In the genomic region with DNA sequence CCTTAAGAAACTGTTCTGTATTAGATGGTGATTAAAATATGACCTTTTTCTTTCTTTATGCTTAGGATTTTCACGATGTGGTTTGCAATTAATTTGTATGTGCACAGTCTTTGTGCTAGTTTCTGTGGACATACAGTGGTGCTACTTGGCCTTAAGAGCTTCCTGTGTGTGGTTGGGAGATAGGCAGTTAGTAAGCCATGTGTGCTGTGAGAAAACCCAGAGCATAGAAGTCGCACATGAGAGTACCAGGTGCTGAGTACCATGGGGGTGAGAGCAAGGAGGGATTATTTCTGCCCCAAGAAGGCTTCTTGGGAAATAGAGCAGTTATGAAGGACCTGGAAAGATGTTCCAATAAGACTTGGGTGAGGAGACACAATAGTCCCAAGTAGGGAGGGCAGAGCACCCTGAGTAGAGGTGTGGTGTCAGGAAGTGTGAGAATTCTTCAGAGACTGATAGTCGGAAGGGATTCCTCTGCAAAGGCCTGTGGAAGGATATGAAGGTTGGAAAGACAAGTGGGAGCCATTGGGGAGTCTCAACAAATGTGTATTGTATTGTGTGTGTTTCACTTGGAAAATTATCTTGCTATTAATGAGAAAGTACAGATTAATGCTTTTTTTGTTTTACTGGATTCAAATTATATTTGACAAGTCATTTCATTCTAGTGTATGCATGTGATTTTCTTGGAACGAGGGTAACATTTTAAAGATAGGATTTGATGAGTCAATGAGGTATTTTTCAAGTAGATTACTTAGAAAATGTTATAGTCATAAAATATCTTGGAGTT, we compare ENCODE assay signal across 8 cellular contexts.
DNase-seq lines count a peak whose midpoint lies in the region; ATAC-seq and TF ChIP-seq lines count a peak whose summit lies in the region.

No MANE protein-coding gene starts in this region.

- no peak overlapping the region for H3K4me3 ChIP-seq in CD8-positive, alpha-beta memory T cell (ENCODE audit: low read length)
- no peak overlapping the region for H3K4me3 ChIP-seq in suprapubic skin

- ATAC-seq in GM19351 (IDR thresholded peaks at IDR 0.05; ENCODE audit: unreplicated experiment): peak; percentile 96
- peak; percentile 96 for ATAC-seq in HG03196 (IDR thresholded peaks at IDR 0.05; ENCODE audit: unreplicated experiment)
- ATAC-seq in activated T-helper 17 cell treated with anti-CD3 and anti-CD28 coated beads, Interleukin-2, amount 50 U/mL, for 72 hours (replicated peaks): peak; percentile 75
- peak; percentile 50 to 76 for ATAC-seq in naive thymus-derived CD8-positive, alpha-beta T cell

- DNase-seq in CD8-positive, alpha-beta memory T cell: no peak
- DNase-seq in naive thymus-derived CD8-positive, alpha-beta T cell: no peak
- DNase-seq in suprapubic skin (ENCODE audit: low spot score in 2 of 2): no peak
- no peak for DNase-seq in OCI-M1 (lab: John Stamatoyannopoulos, UW)
- no peak for DNase-seq in NCI-H82 treated with DMSO at 0.1 percent for 48 hours (lab: John Stamatoyannopoulos, UW; ENCODE audit: unreplicated experiment)

- no peaks in the 10 kb centered on the region for H3K36me3 ChIP-seq in CD8-positive, alpha-beta memory T cell (ENCODE audit: insufficient read depth, low read length)
- H3K36me3 ChIP-seq in suprapubic skin: no peaks in the 10 kb centered on the region

- POLR2A ChIA-PET in CD8-positive, alpha-beta memory T cell (lab: Charles Lee): no interaction called here
- POLR2A ChIA-PET in naive thymus-derived CD8-positive, alpha-beta T cell (lab: Charles Lee): no interaction called here

- no peaks in the 10 kb centered on the region for H3K9me3 ChIP-seq in CD8-positive, alpha-beta memory T cell (ENCODE audit: low read length)
- H3K9me3 ChIP-seq in suprapubic skin: no peaks in the 10 kb centered on the region

- peaks cover 57% of the 10 kb centered on the region for H3K4me1 ChIP-seq in CD8-positive, alpha-beta memory T cell (ENCODE audit: insufficient read depth, low read length)
- H3K4me1 ChIP-seq in suprapubic skin: peaks cover 10% of the 10 kb centered on the region

- no peaks in the 10 kb centered on the region for H3K27me3 Mint-ChIP-seq in CD8-positive, alpha-beta memory T cell
- H3K27me3 Mint-ChIP-seq in activated T-helper 17 cell treated with anti-CD3 and anti-CD28 coated beads, Interleukin-2, amount 50 U/mL, for 72 hours: no peaks in the 10 kb centered on the region
- no peaks in the 10 kb centered on the region for H3K27me3 Mint-ChIP-seq in naive thymus-derived CD8-positive, alpha-beta T cell

- no peak for TF ChIP-seq POLR2A in suprapubic skin (IDR thresholded peaks at IDR 0.05)

- H3K27ac ChIP-seq in CD8-positive, alpha-beta memory T cell (ENCODE audit: low read depth, low read length): no peak overlapping the region
- no peak overlapping the region for H3K27ac ChIP-seq in suprapubic skin

- H3K4me3 Mint-ChIP-seq in CD8-positive, alpha-beta memory T cell: peak overlapping the region in 6 of 7 donors; percentile 23 to 64 (median 42)
- H3K4me3 Mint-ChIP-seq in activated T-helper 17 cell treated with anti-CD3 and anti-CD28 coated beads, Interleukin-2, amount 50 U/mL, for 72 hours: peak overlapping the region; percentile 64
- H3K4me3 Mint-ChIP-seq in naive thymus-derived CD8-positive, alpha-beta T cell: peak overlapping the region in 9 of 10 donors; percentile 1 to 68 (median 24)

- peaks cover 46 to 69% (median 58%) of the 10 kb centered on the region in 3 donors for H3K4me1 Mint-ChIP-seq in CD8-positive, alpha-beta memory T cell
- H3K4me1 Mint-ChIP-seq in activated T-helper 17 cell treated with anti-CD3 and anti-CD28 coated beads, Interleukin-2, amount 50 U/mL, for 72 hours: peaks cover 37% of the 10 kb centered on the region
- peaks cover 30 to 77% (median 70%) of the 10 kb centered on the region in 4 donors for H3K4me1 Mint-ChIP-seq in naive thymus-derived CD8-positive, alpha-beta T cell

- peak overlapping the region; percentile 7 to 94 (median 78) for H3K27ac Mint-ChIP-seq in CD8-positive, alpha-beta memory T cell
- H3K27ac Mint-ChIP-seq in activated T-helper 17 cell treated with anti-CD3 and anti-CD28 coated beads, Interleukin-2, amount 50 U/mL, for 72 hours: peak overlapping the region; percentile 77
- H3K27ac Mint-ChIP-seq in naive thymus-derived CD8-positive, alpha-beta T cell: peak overlapping the region in 8 of 10 donors; percentile 3 to 76 (median 14)

- no peaks in the 10 kb centered on the region for H3K27me3 ChIP-seq in CD8-positive, alpha-beta memory T cell (ENCODE audit: insufficient read depth, low read length, poor library complexity, severe bottlenecking)
- H3K27me3 ChIP-seq in suprapubic skin: no peaks in the 10 kb centered on the region

- TF ChIP-seq EP300 in suprapubic skin (IDR thresholded peaks at IDR 0.05): no peak

- no peak for TF ChIP-seq CTCF in suprapubic skin (IDR thresholded peaks at IDR 0.05)

- peaks cover 0 to 4% (median 0%) of the 10 kb centered on the region in 5 donors for H3K9me3 Mint-ChIP-seq in CD8-positive, alpha-beta memory T cell
- H3K9me3 Mint-ChIP-seq in activated T-helper 17 cell treated with anti-CD3 and anti-CD28 coated beads, Interleukin-2, amount 50 U/mL, for 72 hours: no peaks in the 10 kb centered on the region
- H3K9me3 Mint-ChIP-seq in naive thymus-derived CD8-positive, alpha-beta T cell: peaks cover 0 to 13% (median 4%) of the 10 kb centered on the region in 9 donors

- WGBS in suprapubic skin: 69% methylated on average over 4 of the region's 4 CpGs

- CTCF ChIA-PET in CD8-positive, alpha-beta memory T cell (lab: Charles Lee): interaction anchor here (1.4 kb wide), 1 partner anchor 9 kb away, joined by 3 read pairs; no protein-coding TSS in a partner anchor

- peaks cover 0 to 13% (median 2%) of the 10 kb centered on the region in 3 donors for H3K36me3 Mint-ChIP-seq in CD8-positive, alpha-beta memory T cell
- no peaks in the 10 kb centered on the region for H3K36me3 Mint-ChIP-seq in activated T-helper 17 cell treated with anti-CD3 and anti-CD28 coated beads, Interleukin-2, amount 50 U/mL, for 72 hours (ENCODE audit: low read depth)
- peaks cover 0 to 16% (median 3%) of the 10 kb centered on the region in 3 donors for H3K36me3 Mint-ChIP-seq in naive thymus-derived CD8-positive, alpha-beta T cell

Comparison
In these comparisons a context has a peak if more than half of its experiments do, and no peak if none do; other contexts are left out.
1. H3K27ac Mint-ChIP-seq: peak in every context shown above with its lines; median percentile 78 in CD8-positive, alpha-beta memory T cell; 77 in activated T-helper 17 cell treated with anti-CD3 and anti-CD28 coated beads, Interleukin-2, amount 50 U/mL, for 72 hours; 14 in naive thymus-derived CD8-positive, alpha-beta T cell.